In the genomic region with DNA sequence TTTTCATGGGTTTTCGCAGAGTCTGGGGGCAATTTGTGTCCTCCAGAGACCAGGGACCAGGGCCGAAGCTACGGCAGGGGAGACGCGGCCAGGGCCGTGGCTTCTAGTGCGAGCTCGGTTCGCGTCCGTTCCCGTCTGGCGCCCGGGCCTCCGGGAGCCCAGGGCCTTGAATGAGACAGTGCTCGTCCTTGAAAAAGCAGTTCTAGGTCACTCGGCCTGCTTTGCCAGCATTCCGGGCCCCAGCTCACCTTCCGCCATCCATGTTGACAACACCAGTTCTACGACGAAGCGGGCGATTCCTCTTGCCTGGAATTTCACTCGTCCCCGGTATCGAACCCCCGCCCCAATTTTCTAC, we compare ENCODE assay signal across 8 cellular contexts. TPM values are rescaled to one million over a fixed set of nuclear protein-coding genes. Genes with fewer than 3 reads are reported as not detected.
A peak's percentile ranks its signal among the peaks of the same experiment; 100 is the strongest.
DNase-seq lines count a peak whose midpoint lies in the region; ATAC-seq and TF ChIP-seq lines count a peak whose summit lies in the region.

No MANE protein-coding gene starts in this region.

- in situ Hi-C loops in KBM-7 (cut with MboI; ENCODE audit: low pct_unique_long_range_greater_than_20kb, low sequenced_read_pairs) = no loop called here

- H3K9ac ChIP-seq in subcutaneous abdominal adipose tissue (ENCODE audit: low read length in 5 of 5) = peak overlapping the region; percentile 89 to 100 (median 99)

- H3K4me1 ChIP-seq in subcutaneous abdominal adipose tissue (ENCODE audit: control insufficient read depth in 5 of 5, insufficient read depth in 5 of 5, low read length in 5 of 5) = peaks cover 0 to 34% (median 18%) of the 10 kb centered on the region in 5 donors

- TF ChIP-seq CTCF in BJ (IDR thresholded peaks at IDR 0.05; ENCODE audit: insufficient read depth, low read depth, low read length) (no peak), cardiac fibroblast (IDR thresholded peaks at IDR 0.05; ENCODE audit: low read depth, low read length) (no peak)

- H3K9me3 ChIP-seq in subcutaneous abdominal adipose tissue (ENCODE audit: control insufficient read depth in 5 of 5, low read length in 5 of 5) = peaks cover 0 to 4% (median 0%) of the 10 kb centered on the region in 5 donors

- H3K4me3 ChIP-seq in BJ (ENCODE audit: low read depth, low read length) (peak overlapping the region; percentile 72), cardiac fibroblast (replicated peaks in 1 of 2; ENCODE audit: low read depth in 2 of 2, low read length in 2 of 2) (peak overlapping the region; percentile 71 to 82), subcutaneous abdominal adipose tissue (ENCODE audit: low read depth in 1 of 5, low read length in 5 of 5) (peak overlapping the region; percentile 77 to 98 (median 92))

- CTCF ChIA-PET in BJ (lab: Yijun Ruan, JAX) = interaction anchor here (0.8 to 2.5 kb wide), 4 partner anchors 9 to 420 kb away, joined by 3 to 9 read pairs (median 5); partner anchors contain the start of gene TMEM106C

- POLR2A ChIA-PET in BJ (lab: Charles Lee) = interaction anchor here (0.6 kb wide), 1 partner anchor 78 kb away, joined by 3 read pairs; no protein-coding TSS in a partner anchor

- H3K27me3 ChIP-seq in BJ (ENCODE audit: control insufficient read depth, insufficient read depth, low read length) (peaks cover 2% of the 10 kb centered on the region), subcutaneous abdominal adipose tissue (ENCODE audit: control insufficient read depth in 5 of 5, insufficient read depth in 4 of 5, low read length in 5 of 5) (peaks cover 0 to 4% (median 0%) of the 10 kb centered on the region in 5 donors)

- ATAC-seq in GM21423 (IDR thresholded peaks at IDR 0.05; ENCODE audit: unreplicated experiment) (peak; percentile 7), left lobe of liver (peak; percentile 48)

- H3K36me3 ChIP-seq in BJ (ENCODE audit: control insufficient read depth, insufficient read depth, low read length) (no peaks in the 10 kb centered on the region), subcutaneous abdominal adipose tissue (ENCODE audit: control insufficient read depth in 5 of 5, insufficient read depth in 5 of 5, low read length in 5 of 5) (no peaks in the 10 kb centered on the region)

- DNase-seq in BJ (ENCODE audit: low read depth) (no peak), NCI-H69 (lab: John Stamatoyannopoulos, UW) (peak; percentile 15), cardiac fibroblast (ENCODE audit: low read depth in 2 of 2) (peak in 1 of 2 donors; percentile 33), left lobe of liver (ENCODE audit: low spot score) (peak; percentile 48), KBM-7 (no peak), COLO829 (ENCODE audit: low spot score) (no peak)

- peak overlapping the region; percentile 99 for H3K27ac ChIP-seq in subcutaneous abdominal adipose tissue (ENCODE audit: low read depth, low read length)

RNA-seq across cellular contexts. Expression of gene OR10AD1, which starts 4.5 kb away (rescaled TPM):
- not detected in 2 replicates for polyA plus RNA-seq in BJ (2011; rRNA removed)
- polyA minus RNA-seq in BJ (2011; rRNA and poly(A)+ RNA removed) = not detected in 2 replicates
- not detected for total RNA-seq in left lobe of liver

RNA-seq across cellular contexts. Expression of gene CCDC184, which starts 15.2 kb away (rescaled TPM):
- 0.38 and 0.45 TPM in 2 replicates for polyA plus RNA-seq in BJ (2011; rRNA removed)
- polyA minus RNA-seq in BJ (2011; rRNA and poly(A)+ RNA removed) = 0.10 and 0.43 TPM in 2 replicates
- total RNA-seq in left lobe of liver = not detected

RNA-seq across cellular contexts. Expression of gene ASB8, which starts 41.3 kb away (rescaled TPM):
- 31.1 and 34.4 TPM in 2 replicates for polyA plus RNA-seq in BJ (2011; rRNA removed)
- polyA minus RNA-seq in BJ (2011; rRNA and poly(A)+ RNA removed) = 23.6 and 37.5 TPM in 2 replicates
- 24.7 TPM for total RNA-seq in left lobe of liver

Comparison
In these comparisons a context has a peak if more than half of its experiments do, and no peak if none do; other contexts are left out.
1. DNase-seq: peak in NCI-H69 (single experiment) and left lobe of liver (single experiment); none in BJ (single experiment), KBM-7 (single experiment) and COLO829 (single experiment).
2. Peak in every context shown above with its lines, with median percentiles within 50 percentile points of each other: H3K4me3 ChIP-seq.